Comparison of ENCODE assay signal across 20 cellular contexts in the genomic region with DNA sequence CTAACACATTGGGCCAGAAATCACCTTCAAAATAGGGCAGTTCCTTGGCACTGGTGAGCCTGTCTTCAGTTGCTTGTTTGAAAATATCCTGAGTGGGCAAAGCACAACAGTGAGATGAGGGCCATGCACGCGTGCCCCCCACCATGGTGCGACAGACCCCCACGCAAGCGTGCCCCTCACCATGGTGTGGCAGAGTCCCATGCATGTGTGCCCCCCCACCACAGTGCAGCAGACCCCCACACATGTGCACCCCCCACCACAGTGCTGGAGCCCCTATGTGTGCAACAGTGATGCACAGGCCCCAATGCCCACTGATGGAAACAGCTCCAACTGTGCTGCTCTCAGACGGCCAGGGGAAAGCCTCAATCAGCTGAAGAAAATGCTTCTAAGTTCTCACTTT. TPM values are rescaled to one million over a fixed set of nuclear protein-coding genes. Genes with fewer than 3 reads are reported as not detected.
DNase-seq lines count a peak whose midpoint lies in the region; ATAC-seq, FAIRE-seq and TF ChIP-seq lines count a peak whose summit lies in the region.
"Had no signal": no experiment of that assay in that cellular context is flagged by ENCODE, and none has a peak within 500 bp of the region (broad histone marks: within the 10 kb centered on the region; RNA-seq: fewer than 3 reads in every experiment).

No MANE protein-coding gene starts in this region.

- H3K4me3 ChIP-seq in CD4-positive, CD25-positive, alpha-beta regulatory T cell (ENCODE audit: low read depth, low read length), result no peak overlapping the region
- H3K4me3 ChIP-seq in NT2/D1 (ENCODE audit: insufficient read length, low read depth) (no peak overlapping the region), kidney (ENCODE audit: low read length in 2 of 2) (no peak overlapping the region), sigmoid colon (no peak overlapping the region)
- H3K4me3 ChIP-seq: MG63 had no signal

- H3K9me3 Mint-ChIP-seq in CD4-positive, CD25-positive, alpha-beta regulatory T cell, result no peaks in the 10 kb centered on the region

- TF ChIP-seq POLR2A in sigmoid colon (IDR thresholded peaks at IDR 0.05), result no peak

- TF ChIP-seq CTCF in kidney (IDR thresholded peaks at IDR 0.05; ENCODE audit: borderline replicate concordance, extremely low read depth, insufficient read depth) (no peak), sigmoid colon (IDR thresholded peaks at IDR 0.05) (no peak)

- H3K27ac Mint-ChIP-seq in CD4-positive, CD25-positive, alpha-beta regulatory T cell, result peak overlapping the region in 2 of 3 donors; percentile 68 to 78

- peaks cover 90% of the 10 kb centered on the region for H3K36me3 ChIP-seq in CD4-positive, CD25-positive, alpha-beta regulatory T cell (ENCODE audit: control insufficient read depth, insufficient read depth, low read length)
- H3K36me3 ChIP-seq in NT2/D1 (ENCODE audit: insufficient read depth, insufficient read length, low read length) (peaks cover 78% of the 10 kb centered on the region), kidney (ENCODE audit: control insufficient read depth in 1 of 2, insufficient read depth in 2 of 2, low read length in 2 of 2) (peaks cover 59 to 67% of the 10 kb centered on the region in 2 donors), sigmoid colon (peaks cover 47 to 97% (median 79%) of the 10 kb centered on the region in 4 donors)

- FAIRE-seq in kidney (lab: Jason Lieb, UNC), result no peak

- H3K4me3 Mint-ChIP-seq in CD4-positive, CD25-positive, alpha-beta regulatory T cell, result no peak overlapping the region

- H3K27ac ChIP-seq in CD4-positive, CD25-positive, alpha-beta regulatory T cell (ENCODE audit: insufficient read depth, low read length, poor library complexity, severe bottlenecking), result no peak overlapping the region
- H3K27ac ChIP-seq in kidney (ENCODE audit: low read depth in 2 of 2, low read length in 2 of 2) (no peak overlapping the region), sigmoid colon (no peak overlapping the region)

- no peaks in the 10 kb centered on the region for H3K4me1 ChIP-seq in CD4-positive, CD25-positive, alpha-beta regulatory T cell (ENCODE audit: control insufficient read depth, insufficient read depth, low read length, poor library complexity, severe bottlenecking)
- peaks cover 34% of the 10 kb centered on the region for H3K4me1 ChIP-seq in NT2/D1 (ENCODE audit: insufficient read depth, insufficient read length)
- H3K4me1 ChIP-seq in kidney (ENCODE audit: control insufficient read depth in 1 of 2, insufficient read depth in 1 of 2, low read depth in 1 of 2, low read length in 2 of 2), result no peaks in the 10 kb centered on the region
- no peaks in the 10 kb centered on the region for H3K4me1 ChIP-seq in sigmoid colon

- DNase-seq in CD4-positive, CD25-positive, alpha-beta regulatory T cell, result no peak
- DNase-seq in NT2/D1 (ENCODE audit: low read depth, low spot score), result no peak
- DNase-seq in kidney, result peak; percentile 57
- DNase-seq in sigmoid colon, result peak; percentile 25
- no peak for DNase-seq in RPMI8226
- DNase-seq in ureter (ENCODE audit: low spot score), result no peak
- no peak for DNase-seq in DMS153 (lab: John Stamatoyannopoulos, UW)
- no peak for DNase-seq in A172 (ENCODE audit: low spot score)
- DNase-seq: Calu3; CD4-positive, alpha-beta memory T cell; GF-D8; Kasumi-1; MG63; NCI-H1417 treated with DMSO at 0.1 percent for 48 hours; NCI-H2029; NCI-H2227 treated with DMSO at 0.1 percent for 48 hours; NCI-H510A; NCI-H748 treated with DMSO at 0.1 percent for 48 hours; NK-92 treated with Interleukin-12 subunit alpha and Interleukin-12 subunit beta, amount 100 ng/mL, for 24 hours had no signal

- no peak for ATAC-seq in CD4-positive, CD25-positive, alpha-beta regulatory T cell (ENCODE audit: low read depth in 2 of 2)
- ATAC-seq: Panc1 had no signal

- intact Hi-C loops in kidney (cut with DNase I), result no loop called here
- intact Hi-C loops in sigmoid colon (cut with DNase I), result no loop called here

- TF ChIP-seq EP300 in sigmoid colon (IDR thresholded peaks at IDR 0.05), result no peak

- H3K4me1 Mint-ChIP-seq in CD4-positive, CD25-positive, alpha-beta regulatory T cell, result peaks cover 0 to 2% (median 0%) of the 10 kb centered on the region in 4 donors

- H3K36me3 Mint-ChIP-seq in CD4-positive, CD25-positive, alpha-beta regulatory T cell, result peaks cover 51% of the 10 kb centered on the region

- H3K27me3 ChIP-seq in CD4-positive, CD25-positive, alpha-beta regulatory T cell (ENCODE audit: control insufficient read depth, insufficient read depth, low read length), result no peaks in the 10 kb centered on the region
- H3K27me3 ChIP-seq in NT2/D1 (ENCODE audit: insufficient read depth, insufficient read length), result no peaks in the 10 kb centered on the region
- no peaks in the 10 kb centered on the region for H3K27me3 ChIP-seq in sigmoid colon
- H3K27me3 ChIP-seq: MG63 had no signal

- peak overlapping the region; percentile 23 for H3K9ac ChIP-seq in NT2/D1 (ENCODE audit: insufficient read length, low read depth)
- H3K9ac ChIP-seq in kidney (ENCODE audit: low read length in 2 of 2), result no peak overlapping the region

- H3K27me3 Mint-ChIP-seq in CD4-positive, CD25-positive, alpha-beta regulatory T cell, result no peaks in the 10 kb centered on the region
- H3K27me3 Mint-ChIP-seq: CD4-positive, alpha-beta memory T cell had no signal

- 96 to 98% methylated on average over 6 of the region's 6 CpGs for WGBS in sigmoid colon, 2 donors

- H3K9me3 ChIP-seq in CD4-positive, CD25-positive, alpha-beta regulatory T cell (ENCODE audit: control insufficient read depth in 2 of 2, low read length in 2 of 2), result no peaks in the 10 kb centered on the region
- H3K9me3 ChIP-seq in NT2/D1 (ENCODE audit: insufficient read depth, low read length) (peaks cover 14% of the 10 kb centered on the region; the same call in 1 of the 2 replicates), kidney (ENCODE audit: control insufficient read depth in 1 of 2, low read length in 2 of 2) (no peaks in the 10 kb centered on the region), sigmoid colon (no peaks in the 10 kb centered on the region)
- H3K9me3 ChIP-seq: MG63 had no signal

RNA-seq across cellular contexts. Expression of gene TRAP1, which starts 18.8 kb away (rescaled TPM):
- 65.0 TPM for total RNA-seq in CD4-positive, CD25-positive, alpha-beta regulatory T cell
- 10 to 100 TPM; 38.7 to 59.5 (median 44.4) TPM for polyA plus RNA-seq in CD4-positive, CD25-positive, alpha-beta regulatory T cell
- 86.3 TPM for total RNA-seq in kidney
- polyA plus RNA-seq in kidney (ENCODE audit: insufficient read depth, low read depth, low replicate concordance), result 88.8 TPM
- total RNA-seq in sigmoid colon, result 10 to 100 TPM; 38.8 to 53.5 (median 47.1) TPM
- polyA plus RNA-seq in sigmoid colon, result 10 to 100 TPM; 17.4 to 64.9 (median 28.7) TPM
- 156 TPM for total RNA-seq in ureter
- 106 and 123 TPM in 2 replicates for total RNA-seq in A172 (2014; rRNA removed; shearing (Covaris generic))

Comparison
In these comparisons a context has a peak if more than half of its experiments do, and no peak if none do; other contexts are left out.
1. DNase-seq: peak in kidney (single experiment) and sigmoid colon (single experiment); none in CD4-positive, CD25-positive, alpha-beta regulatory T cell (0 of 3), NT2/D1 (single experiment), RPMI8226 (single experiment), ureter (single experiment), DMS153 (single experiment) and A172 (single experiment).